In genomic region chr5:18772475-18772874, GRCh38 we compare ENCODE assay signal across 1 cellular context.
TF ChIP-seq lines count a peak whose summit lies in the region.

No MANE protein-coding gene starts in this region.

TF ChIP-seq in K562, 482 proteins besides CTCF, POLR2A, EP300 and RAD21 (continued from another document):
- TF ChIP-seq CUX1 (CRISPR knock-in tag; IDR thresholded peaks at IDR 0.05) (no peak), NFRKB (IDR thresholded peaks at IDR 0.05; ENCODE audit: low read depth) (no peak), ZNF23 (CRISPR knock-in tag; IDR thresholded peaks at IDR 0.05) (0 out of 2 replicates have a peak, but pooled peaks have one; percentile 4), ATF3 (IDR thresholded peaks at IDR 0.05) (peak; percentile 30; the same call in 1 of the 2 replicates), ATF3 (CRISPR knock-in tag; conservative IDR thresholded peaks at IDR 0.05) (no peak), FOSL1 (tag; conservative IDR thresholded peaks at IDR 0.05) (peak; percentile 48; the same call in 1 of the 2 replicates), NR4A1 (CRISPR knock-in tag; IDR thresholded peaks at IDR 0.05) (no peak), NR4A1 (tag; IDR thresholded peaks at IDR 0.05) (no peak), ZBTB8A (IDR thresholded peaks at IDR 0.05; ENCODE audit: partially characterized antibody) (no peak)
